In genomic region chr12:93777249-93777648, GRCh38 we compare ENCODE assay signal across 11 cellular contexts.
DNase-seq lines count a peak whose midpoint lies in the region; ATAC-seq and TF ChIP-seq lines count a peak whose summit lies in the region.
"Had no signal": no experiment of that assay in that cellular context is flagged by ENCODE, and none has a peak within 500 bp of the region (broad histone marks: within the 10 kb centered on the region; RNA-seq: fewer than 3 reads in every experiment).

No MANE protein-coding gene starts in this region.

- no peak for DNase-seq in Right ventricle myocardium inferior (ENCODE audit: missing footprints)
- DNase-seq in cardiac septum (ENCODE audit: low spot score), result no peak
- peak; percentile 81 for DNase-seq in fibroblast of gingiva (ENCODE audit: low read depth)
- no peak for DNase-seq in neural crest cell (ENCODE audit: low read depth, low spot score)
- DNase-seq in uterus, result no peak
- no peak for DNase-seq in cerebellum (ENCODE audit: low spot score)
- no peak for DNase-seq in KBM-7
- DNase-seq: activated naive CD4-positive, alpha-beta T cell treated with anti-CD3 and anti-CD28 coated beads for 36 hours; NCI-H1105; T1000 had no signal

- no peaks in the 10 kb centered on the region for H3K36me3 Mint-ChIP-seq in neural crest cell (ENCODE audit: low read depth)

- no peak for TF ChIP-seq POLR2A in uterus (IDR thresholded peaks at IDR 0.05)

- peaks cover 59% of the 10 kb centered on the region for H3K4me1 Mint-ChIP-seq in neural crest cell

- no peaks in the 10 kb centered on the region for H3K27me3 Mint-ChIP-seq in neural crest cell (ENCODE audit: low read depth)

- H3K4me3 Mint-ChIP-seq in neural crest cell, result peak overlapping the region; percentile 62
- H3K4me3 Mint-ChIP-seq: activated naive CD4-positive, alpha-beta T cell treated with anti-CD3 and anti-CD28 coated beads for 36 hours had no signal

- H3K4me3 ChIP-seq in uterus, result no peak overlapping the region

- H3K27ac ChIP-seq in uterus, result peak overlapping the region; percentile 89 to 92

- H3K27me3 ChIP-seq in uterus, result no peaks in the 10 kb centered on the region

- H3K27ac Mint-ChIP-seq in neural crest cell (ENCODE audit: unreplicated experiment), result peak overlapping the region; percentile 86
- H3K27ac Mint-ChIP-seq: activated naive CD4-positive, alpha-beta T cell treated with anti-CD3 and anti-CD28 coated beads for 36 hours had no signal

- no peaks in the 10 kb centered on the region for H3K36me3 ChIP-seq in uterus

- peaks cover 2% of the 10 kb centered on the region for H3K9me3 Mint-ChIP-seq in neural crest cell

- H3K9me3 ChIP-seq in uterus, result no peaks in the 10 kb centered on the region

- peak; percentile 62 for ATAC-seq in Right ventricle myocardium inferior
- ATAC-seq in GM21360 (IDR thresholded peaks at IDR 0.05; ENCODE audit: unreplicated experiment), result no peak

- in situ Hi-C loops in KBM-7 (cut with MboI; ENCODE audit: low pct_unique_long_range_greater_than_20kb, low sequenced_read_pairs), result no loop called here

- no peak for TF ChIP-seq CTCF in neural crest cell (conservative IDR thresholded peaks at IDR 0.05)
- TF ChIP-seq CTCF in uterus (IDR thresholded peaks at IDR 0.05), result no peak

- H3K4me1 ChIP-seq in uterus, result peaks cover 0 to 18% of the 10 kb centered on the region in 2 donors

- intact Hi-C loops in Right ventricle myocardium inferior (cut with DNase I) (loop anchor here (10.0 kb wide), 1 partner anchor 118 kb away; no protein-coding TSS in a partner anchor), cardiac septum (cut with DNase I) (loop anchor here (5.0 kb wide), 1 partner anchor 35 kb away; no protein-coding TSS in a partner anchor), uterus (cut with DNase I; ENCODE audit: low total_unique reads) (loop anchor here (10.0 kb wide), 1 partner anchor 328 kb away; no protein-coding TSS in a partner anchor)
